Comparison of ENCODE assay signal across 1 cellular context in genomic region chr9:135500525-135501260, GRCh38.
TF ChIP-seq lines count a peak whose summit lies in the region.

MRPS2 (plus strand) TSS chr9:135500682; CDS start chr9:135500711, 29 bp downstream.

TF ChIP-seq in WTC11, 78 proteins besides CTCF, POLR2A, EP300 and RAD21 (continued from another document):
- TF ChIP-seq, protein P1, sequence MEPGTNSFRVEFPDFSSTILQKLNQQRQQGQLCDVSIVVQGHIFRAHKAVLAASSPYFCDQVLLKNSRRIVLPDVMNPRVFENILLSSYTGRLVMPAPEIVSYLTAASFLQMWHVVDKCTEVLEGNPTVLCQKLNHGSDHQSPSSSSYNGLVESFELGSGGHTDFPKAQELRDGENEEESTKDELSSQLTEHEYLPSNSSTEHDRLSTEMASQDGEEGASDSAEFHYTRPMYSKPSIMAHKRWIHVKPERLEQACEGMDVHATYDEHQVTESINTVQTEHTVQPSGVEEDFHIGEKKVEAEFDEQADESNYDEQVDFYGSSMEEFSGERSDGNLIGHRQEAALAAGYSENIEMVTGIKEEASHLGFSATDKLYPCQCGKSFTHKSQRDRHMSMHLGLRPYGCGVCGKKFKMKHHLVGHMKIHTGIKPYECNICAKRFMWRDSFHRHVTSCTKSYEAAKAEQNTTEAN (CRISPR knock-in tag; IDR thresholded peaks at IDR 0.05), result peak; percentile 65; the same call in 1 of the 2 replicates
- TF ChIP-seq, protein P2, sequence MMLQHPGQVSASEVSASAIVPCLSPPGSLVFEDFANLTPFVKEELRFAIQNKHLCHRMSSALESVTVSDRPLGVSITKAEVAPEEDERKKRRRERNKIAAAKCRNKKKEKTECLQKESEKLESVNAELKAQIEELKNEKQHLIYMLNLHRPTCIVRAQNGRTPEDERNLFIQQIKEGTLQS (CRISPR knock-in tag; conservative IDR thresholded peaks at IDR 0.05), result no peak
- TF ChIP-seq ZNF121 (CRISPR knock-in tag; IDR thresholded peaks at IDR 0.05) (peak; percentile 22; the same call in 1 of the 2 replicates), HMGA2 (CRISPR knock-in tag; IDR thresholded peaks at IDR 0.05) (no peak), GRHL2 (CRISPR knock-in tag; IDR thresholded peaks at IDR 0.05; ENCODE audit: insufficient replicate concordance, severe bottlenecking) (no peak), SP1 (CRISPR knock-in tag; conservative IDR thresholded peaks at IDR 0.05) (peak; percentile 95), ZNF232 (CRISPR knock-in tag; IDR thresholded peaks at IDR 0.05) (peak; percentile 46; the same call in 1 of the 2 replicates), RORB (CRISPR knock-in tag; IDR thresholded peaks at IDR 0.05) (no peak), PREB (CRISPR knock-in tag; IDR thresholded peaks at IDR 0.05; ENCODE audit: borderline replicate concordance) (no peak; the same call in 1 of the 2 replicates), PRDM15 (CRISPR knock-in tag; IDR thresholded peaks at IDR 0.05) (no peak), ZNF138 (CRISPR knock-in tag; conservative IDR thresholded peaks at IDR 0.05) (0 out of 2 replicates have a peak, but pooled peaks have one; percentile 74), ZNF317 (CRISPR knock-in tag; IDR thresholded peaks at IDR 0.05; ENCODE audit: borderline replicate concordance, low read depth) (no peak), NFE2L1 (CRISPR knock-in tag; IDR thresholded peaks at IDR 0.05) (peak; percentile 75; the same call in 1 of the 2 replicates), ESRRA (CRISPR knock-in tag; IDR thresholded peaks at IDR 0.05; ENCODE audit: borderline replicate concordance) (no peak; the same call in 1 of the 2 replicates), RELA (CRISPR knock-in tag; IDR thresholded peaks at IDR 0.05; ENCODE audit: borderline replicate concordance) (no peak), ELF4 (CRISPR knock-in tag; IDR thresholded peaks at IDR 0.05; ENCODE audit: low read depth) (no peak), ZNF423 (CRISPR knock-in tag; IDR thresholded peaks at IDR 0.05) (no peak), ZNF396 (CRISPR knock-in tag; IDR thresholded peaks at IDR 0.05; ENCODE audit: borderline replicate concordance) (no peak), FOXK1 (CRISPR knock-in tag; IDR thresholded peaks at IDR 0.05) (peak; percentile 89), FOXP1 (CRISPR knock-in tag; IDR thresholded peaks at IDR 0.05; ENCODE audit: borderline replicate concordance) (peak; percentile 92), NR1H2 (CRISPR knock-in tag; IDR thresholded peaks at IDR 0.05) (no peak), ZNF263 (CRISPR knock-in tag; IDR thresholded peaks at IDR 0.05; ENCODE audit: low read depth) (no peak), ZBTB21 (CRISPR knock-in tag; IDR thresholded peaks at IDR 0.05; ENCODE audit: borderline replicate concordance) (peak; percentile 91; the same call in 1 of the 2 replicates)
- TF ChIP-seq, protein P3, sequence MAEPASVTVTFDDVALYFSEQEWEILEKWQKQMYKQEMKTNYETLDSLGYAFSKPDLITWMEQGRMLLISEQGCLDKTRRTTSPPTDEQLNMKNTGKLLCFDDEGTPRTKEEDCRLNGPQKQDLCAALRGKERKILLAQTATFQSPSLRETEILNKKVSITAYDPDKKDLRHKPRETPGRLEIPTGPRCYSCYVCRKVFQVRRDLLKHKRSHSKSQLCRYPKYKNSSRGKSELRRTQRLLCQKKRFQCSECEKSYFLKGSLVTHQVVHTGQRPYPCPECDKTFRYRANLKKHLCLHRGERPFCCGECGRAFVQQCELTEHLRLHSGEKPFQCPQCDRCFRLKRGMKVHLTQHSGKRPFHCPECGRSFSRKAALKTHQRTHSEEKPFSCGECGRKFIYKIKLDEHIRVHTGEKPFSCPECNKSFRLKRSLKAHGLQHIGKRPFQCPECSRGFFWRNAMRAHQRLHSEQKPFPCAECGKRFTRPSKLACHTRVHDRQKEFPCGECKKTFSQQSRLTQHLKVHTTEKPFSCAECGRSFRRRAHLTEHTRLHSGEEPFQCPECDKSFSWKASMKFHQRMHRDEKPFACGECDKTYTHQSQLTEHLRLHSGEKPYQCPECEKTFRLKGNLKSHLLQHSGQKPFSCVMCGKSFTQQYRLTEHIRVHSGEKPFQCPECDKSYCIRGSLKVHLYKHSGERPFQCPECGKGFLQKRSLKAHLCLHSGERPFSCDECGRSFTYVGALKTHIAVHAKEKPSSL (CRISPR knock-in tag; conservative IDR thresholded peaks at IDR 0.05), result no peak
- TF ChIP-seq, protein P4, sequence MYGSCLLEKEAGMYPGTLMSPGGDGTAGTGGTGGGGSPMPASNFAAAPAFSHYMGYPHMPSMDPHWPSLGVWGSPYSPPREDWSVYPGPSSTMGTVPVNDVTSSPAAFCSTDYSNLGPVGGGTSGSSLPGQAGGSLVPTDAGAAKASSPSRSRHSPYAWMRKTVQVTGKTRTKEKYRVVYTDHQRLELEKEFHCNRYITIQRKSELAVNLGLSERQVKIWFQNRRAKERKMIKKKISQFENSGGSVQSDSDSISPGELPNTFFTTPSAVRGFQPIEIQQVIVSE (CRISPR knock-in tag; IDR thresholded peaks at IDR 0.05; ENCODE audit: borderline replicate concordance), result no peak
- TF ChIP-seq, protein P5, sequence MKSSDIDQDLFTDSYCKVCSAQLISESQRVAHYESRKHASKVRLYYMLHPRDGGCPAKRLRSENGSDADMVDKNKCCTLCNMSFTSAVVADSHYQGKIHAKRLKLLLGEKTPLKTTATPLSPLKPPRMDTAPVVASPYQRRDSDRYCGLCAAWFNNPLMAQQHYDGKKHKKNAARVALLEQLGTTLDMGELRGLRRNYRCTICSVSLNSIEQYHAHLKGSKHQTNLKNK (CRISPR knock-in tag; IDR thresholded peaks at IDR 0.05), result no peak
- TF ChIP-seq, protein P6, sequence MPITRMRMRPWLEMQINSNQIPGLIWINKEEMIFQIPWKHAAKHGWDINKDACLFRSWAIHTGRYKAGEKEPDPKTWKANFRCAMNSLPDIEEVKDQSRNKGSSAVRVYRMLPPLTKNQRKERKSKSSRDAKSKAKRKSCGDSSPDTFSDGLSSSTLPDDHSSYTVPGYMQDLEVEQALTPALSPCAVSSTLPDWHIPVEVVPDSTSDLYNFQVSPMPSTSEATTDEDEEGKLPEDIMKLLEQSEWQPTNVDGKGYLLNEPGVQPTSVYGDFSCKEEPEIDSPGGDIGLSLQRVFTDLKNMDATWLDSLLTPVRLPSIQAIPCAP (CRISPR knock-in tag; IDR thresholded peaks at IDR 0.05), result peak; percentile 76
- TF ChIP-seq, protein P7, sequence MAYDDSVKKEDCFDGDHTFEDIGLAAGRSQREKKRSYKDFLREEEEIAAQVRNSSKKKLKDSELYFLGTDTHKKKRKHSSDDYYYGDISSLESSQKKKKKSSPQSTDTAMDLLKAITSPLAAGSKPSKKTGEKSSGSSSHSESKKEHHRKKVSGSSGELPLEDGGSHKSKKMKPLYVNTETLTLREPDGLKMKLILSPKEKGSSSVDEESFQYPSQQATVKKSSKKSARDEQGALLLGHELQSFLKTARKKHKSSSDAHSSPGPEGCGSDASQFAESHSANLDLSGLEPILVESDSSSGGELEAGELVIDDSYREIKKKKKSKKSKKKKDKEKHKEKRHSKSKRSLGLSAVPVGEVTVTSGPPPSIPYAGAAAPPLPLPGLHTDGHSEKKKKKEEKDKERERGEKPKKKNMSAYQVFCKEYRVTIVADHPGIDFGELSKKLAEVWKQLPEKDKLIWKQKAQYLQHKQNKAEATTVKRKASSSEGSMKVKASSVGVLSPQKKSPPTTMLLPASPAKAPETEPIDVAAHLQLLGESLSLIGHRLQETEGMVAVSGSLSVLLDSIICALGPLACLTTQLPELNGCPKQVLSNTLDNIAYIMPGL (CRISPR knock-in tag; IDR thresholded peaks at IDR 0.05), result peak; percentile 99
- TF ChIP-seq, protein P8, sequence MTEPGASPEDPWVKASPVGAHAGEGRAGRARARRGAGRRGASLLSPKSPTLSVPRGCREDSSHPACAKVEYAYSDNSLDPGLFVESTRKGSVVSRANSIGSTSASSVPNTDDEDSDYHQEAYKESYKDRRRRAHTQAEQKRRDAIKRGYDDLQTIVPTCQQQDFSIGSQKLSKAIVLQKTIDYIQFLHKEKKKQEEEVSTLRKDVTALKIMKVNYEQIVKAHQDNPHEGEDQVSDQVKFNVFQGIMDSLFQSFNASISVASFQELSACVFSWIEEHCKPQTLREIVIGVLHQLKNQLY (CRISPR knock-in tag; IDR thresholded peaks at IDR 0.05), result no peak
